Comparison of ENCODE assay signal across 1 cellular context in the genomic region with DNA sequence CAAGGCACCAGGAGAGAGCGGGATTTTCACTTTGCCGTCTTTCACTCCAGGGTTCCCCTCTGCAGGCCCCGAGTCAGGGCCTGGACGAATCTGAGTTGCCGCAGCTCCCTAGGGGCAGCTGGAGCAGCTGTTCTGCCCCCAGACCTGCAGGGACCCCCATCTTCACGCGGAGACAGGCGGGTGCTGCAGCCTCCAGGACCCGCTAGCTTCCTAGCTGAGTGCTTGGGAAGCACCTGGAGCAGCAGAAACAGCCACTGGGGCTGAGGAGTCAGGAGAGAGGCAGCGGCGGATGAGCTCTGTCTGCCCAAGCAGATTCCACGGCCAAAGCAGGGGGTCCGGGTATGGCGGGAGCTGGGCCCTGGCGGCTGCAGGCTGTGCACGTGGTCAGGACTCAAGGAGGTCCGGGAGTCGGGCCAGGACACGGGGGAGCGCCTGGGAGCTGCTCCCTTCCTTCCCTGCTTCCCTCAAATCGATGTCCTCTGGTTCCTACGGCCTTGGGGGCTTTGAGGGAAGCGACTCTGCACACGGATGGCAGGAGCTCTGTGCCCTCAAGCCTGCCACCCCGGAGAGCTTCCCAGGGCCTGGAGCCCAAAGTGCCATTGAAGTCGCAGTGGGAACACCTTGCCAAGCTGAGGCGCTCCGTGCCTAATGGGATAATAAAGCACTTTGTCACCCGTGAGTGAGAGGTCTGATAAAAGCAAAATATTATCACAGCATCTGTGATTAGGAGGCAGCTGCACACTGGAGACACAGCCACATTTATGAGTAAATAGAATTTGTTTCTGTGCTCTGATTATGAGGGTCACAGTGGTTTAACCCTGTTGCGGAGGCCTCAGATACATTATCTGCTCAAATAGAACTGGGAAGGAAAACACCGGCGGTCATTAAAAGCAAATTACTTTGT.
A peak's percentile ranks its signal among the peaks of the same experiment; 100 is the strongest.
TF ChIP-seq lines count a peak whose summit lies in the region.

No MANE protein-coding gene starts in this region.

TF ChIP-seq in HEK293, 187 proteins besides CTCF, POLR2A, EP300 and RAD21 (continued from another document):
- TF ChIP-seq, protein P1, sequence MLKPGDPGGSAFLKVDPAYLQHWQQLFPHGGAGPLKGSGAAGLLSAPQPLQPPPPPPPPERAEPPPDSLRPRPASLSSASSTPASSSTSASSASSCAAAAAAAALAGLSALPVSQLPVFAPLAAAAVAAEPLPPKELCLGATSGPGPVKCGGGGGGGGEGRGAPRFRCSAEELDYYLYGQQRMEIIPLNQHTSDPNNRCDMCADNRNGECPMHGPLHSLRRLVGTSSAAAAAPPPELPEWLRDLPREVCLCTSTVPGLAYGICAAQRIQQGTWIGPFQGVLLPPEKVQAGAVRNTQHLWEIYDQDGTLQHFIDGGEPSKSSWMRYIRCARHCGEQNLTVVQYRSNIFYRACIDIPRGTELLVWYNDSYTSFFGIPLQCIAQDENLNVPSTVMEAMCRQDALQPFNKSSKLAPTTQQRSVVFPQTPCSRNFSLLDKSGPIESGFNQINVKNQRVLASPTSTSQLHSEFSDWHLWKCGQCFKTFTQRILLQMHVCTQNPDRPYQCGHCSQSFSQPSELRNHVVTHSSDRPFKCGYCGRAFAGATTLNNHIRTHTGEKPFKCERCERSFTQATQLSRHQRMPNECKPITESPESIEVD (tag by site-specific recombination; IDR thresholded peaks at IDR 0.05), result peak; percentile 75
- TF ChIP-seq ZNF530 (tag by site-specific recombination; IDR thresholded peaks at IDR 0.05; ENCODE audit: low read depth) (no peak), FEZF1 (tag by site-specific recombination; IDR thresholded peaks at IDR 0.05) (0 out of 2 replicates have a peak, but pooled peaks have one; percentile 25), SCRT2 (tag by site-specific recombination; IDR thresholded peaks at IDR 0.05) (no peak), OSR2 (tag by site-specific recombination; IDR thresholded peaks at IDR 0.05) (peak; percentile 23; the same call in 1 of the 2 replicates), ZNF777 (tag by site-specific recombination; IDR thresholded peaks at IDR 0.05; ENCODE audit: borderline replicate concordance) (no peak), ZFP41 (tag by site-specific recombination; IDR thresholded peaks at IDR 0.05; ENCODE audit: borderline replicate concordance) (no peak), ZNF843 (tag by site-specific recombination; IDR thresholded peaks at IDR 0.05) (0 out of 2 replicates have a peak, but pooled peaks have one; percentile 26), ZNF549 (tag by site-specific recombination; IDR thresholded peaks at IDR 0.05) (no peak), SP3 (tag by site-specific recombination; IDR thresholded peaks at IDR 0.05) (no peak), ZNF324 (tag by site-specific recombination; IDR thresholded peaks at IDR 0.05) (no peak), ZNF423 (tag by site-specific recombination; IDR thresholded peaks at IDR 0.05) (0 out of 2 replicates have a peak, but pooled peaks have one; percentile 12), ZNF121 (tag by site-specific recombination; IDR thresholded peaks at IDR 0.05) (no peak)
